Comparison of ENCODE assay signal across 8 cellular contexts in genomic region chrX:34578237-34578636, GRCh38.
DNase-seq lines count a peak whose midpoint lies in the region; ATAC-seq and TF ChIP-seq lines count a peak whose summit lies in the region.

No MANE protein-coding gene starts in this region.

- H3K27ac Mint-ChIP-seq in H9 = no peak overlapping the region

- no peak overlapping the region for H3K56ac ChIP-seq in H9 (ENCODE audit: insufficient read length, low read depth, low read length)

- POLR2A ChIA-PET in AG04450 (lab: Yijun Ruan, JAX) = no interaction called here

- no peak for TF ChIP-seq POLR2A in adrenal gland (IDR thresholded peaks at IDR 0.05)

- no peak overlapping the region for H2AK5ac ChIP-seq in H9 (ENCODE audit: insufficient read length, low read length)

- H3T11ph ChIP-seq in H9 (ENCODE audit: low read length) = no peak overlapping the region

- no peak overlapping the region for H3K4ac ChIP-seq in H9 (ENCODE audit: low read depth, low read length)

- no peaks in the 10 kb centered on the region for H3K23me2 ChIP-seq in H9 (ENCODE audit: insufficient read length, low read depth, low read length, poor library complexity, severe bottlenecking)

- H3K4me3 ChIP-seq in AG04450 (ENCODE audit: low read depth, low read length) = no peak overlapping the region
- no peak overlapping the region for H3K4me3 ChIP-seq in adrenal gland

- H3K9me3 ChIP-seq in AG04450 (ENCODE audit: control insufficient read depth, insufficient read depth, low read length) = no peaks in the 10 kb centered on the region
- peaks cover 4% of the 10 kb centered on the region for H3K9me3 ChIP-seq in H9 (ENCODE audit: control insufficient read depth, low read depth, low read length)
- no peaks in the 10 kb centered on the region for H3K9me3 ChIP-seq in adrenal gland (replicated peaks in 1 of 3)

- H4K8ac ChIP-seq in H9 (replicated peaks; ENCODE audit: insufficient read length, low read depth, low read length) = no peak overlapping the region

- peaks cover 33 to 50% of the 10 kb centered on the region in 2 experiments for H3K4me1 Mint-ChIP-seq in H9

- H2BK120ac ChIP-seq in H9 (ENCODE audit: low read depth, low read length, poor library complexity, severe bottlenecking) = no peak overlapping the region

- no peak overlapping the region for H3K4me2 ChIP-seq in H9 (ENCODE audit: insufficient read depth, insufficient read length, low read length)

- peaks cover 6% of the 10 kb centered on the region for H3K4me1 ChIP-seq in H9 (ENCODE audit: insufficient read depth, low read length)
- no peaks in the 10 kb centered on the region for H3K4me1 ChIP-seq in adrenal gland (replicated peaks in 1 of 2)

- H3K23ac ChIP-seq in H9 (ENCODE audit: insufficient read length, low read depth, low read length) = no peak overlapping the region

- no peaks in the 10 kb centered on the region for H3K79me1 ChIP-seq in H9 (ENCODE audit: insufficient read depth, low read depth, low read length, poor library complexity, severe bottlenecking)

- H2BK5ac ChIP-seq in H9 (ENCODE audit: insufficient read length, low read length) = no peak overlapping the region

- H3K36me3 ChIP-seq in adrenal gland (replicated peaks in 1 of 2) = no peaks in the 10 kb centered on the region

- H2BK12ac ChIP-seq in H9 (ENCODE audit: insufficient read length, low read depth, low read length) = no peak overlapping the region

- intact Hi-C loops in adrenal gland (cut with DNase I) = no loop called here

- peaks cover 0 to 39% of the 10 kb centered on the region in 2 experiments; a peak in 3 of 5 replicates for H3K9me3 Mint-ChIP-seq in H9

- H4K20me1 ChIP-seq in H9 (ENCODE audit: control insufficient read depth, insufficient read depth, insufficient read length) = no peaks in the 10 kb centered on the region

- peak; percentile 4 for DNase-seq in AG04450 (ENCODE audit: low read depth, low spot score)
- DNase-seq in H9 = no peak
- DNase-seq in adrenal gland = peak in 2 of 7 donors; percentile 1 to 8
- DNase-seq in kidney tubule cell (ENCODE audit: low spot score) = peak; percentile 46
- DNase-seq in cerebellar cortex (ENCODE audit: low spot score) = no peak
- no peak for DNase-seq in stimulated activated CD4-positive, alpha-beta T cell treated with anti-CD3 and anti-CD28 coated beads, Interleukin-4, amount 100 ng/mL, for 4 hours
- no peak for DNase-seq in GM13976 (ENCODE audit: low spot score)

- no peak overlapping the region for H3K14ac ChIP-seq in H9 (ENCODE audit: insufficient read depth, low read length)

- no peak overlapping the region for H3K4me3 Mint-ChIP-seq in H9

- H3K27me3 ChIP-seq in AG04450 (ENCODE audit: control insufficient read depth, insufficient read depth, low read length) = no peaks in the 10 kb centered on the region
- H3K27me3 ChIP-seq in H9 (ENCODE audit: insufficient read depth, low read length) = no peaks in the 10 kb centered on the region
- H3K27me3 ChIP-seq in adrenal gland = peaks cover 10% of the 10 kb centered on the region

- H2BK20ac ChIP-seq in H9 (ENCODE audit: low read depth, low read length, poor library complexity, severe bottlenecking) = no peak overlapping the region

- H3K27ac ChIP-seq in AG04450 (ENCODE audit: low read depth, low read length) (no peak overlapping the region), H9 (ENCODE audit: insufficient read length, low read depth, low read length) (no peak overlapping the region), adrenal gland (no peak overlapping the region)

- no CpG with 5 or more reads among the region's 2 CpGs for WGBS in H9 (ENCODE audit: extremely low coverage, insufficient read length, low lambda C conversion rate)
- WGBS in adrenal gland, 4 donors = 0 to 2% (median 1%) methylated on average over 2 of the region's 2 CpGs

- no peak for ATAC-seq in HG03039 (IDR thresholded peaks at IDR 0.05; ENCODE audit: unreplicated experiment)

- H3K36me3 Mint-ChIP-seq in H9 (ENCODE audit: insufficient read depth in 1 of 3, low read depth in 3 of 3) = no peaks in the 10 kb centered on the region

- no peak overlapping the region for H2BK15ac ChIP-seq in H9 (ENCODE audit: low read depth, low read length)

- in situ Hi-C loops in GM13976 (cut with MboI; ENCODE audit: low sequenced_read_pairs, unreplicated experiment) = no loop called here

- H3K27me3 Mint-ChIP-seq in H9 (ENCODE audit: low read depth) = no peaks in the 10 kb centered on the region

- CTCF ChIA-PET in AG04450 (lab: Charles Lee) = interaction anchor here (0.7 to 1.7 kb wide), 5 partner anchors 14 to 764 kb away, joined by 3 to 7 read pairs (median 3); no protein-coding TSS in a partner anchor

- TF ChIP-seq CTCF in AG04450 (IDR thresholded peaks at IDR 0.05; ENCODE audit: low read depth, low read length) (peak; percentile 39), H9 (conservative IDR thresholded peaks at IDR 0.05) (peak; percentile 75), adrenal gland (IDR thresholded peaks at IDR 0.05) (peak in 5 of 6 experiments; percentile 23 to 56 (median 34)), GM13976 (IDR thresholded peaks at IDR 0.05; ENCODE audit: borderline replicate concordance, control extremely low read depth, extremely low read depth, insufficient read depth, missing control alignments) (no peak)

- no peaks in the 10 kb centered on the region for H3K79me2 ChIP-seq in H9 (ENCODE audit: insufficient read depth, low read length)

- H4K5ac ChIP-seq in H9 (ENCODE audit: insufficient read length, low read depth, low read length) = no peak overlapping the region

- no peak overlapping the region for H3K9ac ChIP-seq in H9 (ENCODE audit: extremely low read depth, insufficient read length, low read length)

- no peak overlapping the region for H3K18ac ChIP-seq in H9 (ENCODE audit: insufficient read length, low read depth, low read length)

- no peak overlapping the region for H4K91ac ChIP-seq in H9 (ENCODE audit: insufficient read length, low read depth, low read length)

- H2AFZ ChIP-seq in H9 (ENCODE audit: low read length) = no peak overlapping the region

Comparison
In these comparisons a context has a peak if more than half of its experiments do, and no peak if none do; other contexts are left out.
1. DNase-seq: peak in AG04450 (single experiment) and kidney tubule cell (single experiment); none in H9 (single experiment), cerebellar cortex (single experiment), stimulated activated CD4-positive, alpha-beta T cell treated with anti-CD3 and anti-CD28 coated beads, Interleukin-4, amount 100 ng/mL, for 4 hours (0 of 2) and GM13976 (single experiment).